ENCODE assay signal across 1 cellular context in the genomic region with DNA sequence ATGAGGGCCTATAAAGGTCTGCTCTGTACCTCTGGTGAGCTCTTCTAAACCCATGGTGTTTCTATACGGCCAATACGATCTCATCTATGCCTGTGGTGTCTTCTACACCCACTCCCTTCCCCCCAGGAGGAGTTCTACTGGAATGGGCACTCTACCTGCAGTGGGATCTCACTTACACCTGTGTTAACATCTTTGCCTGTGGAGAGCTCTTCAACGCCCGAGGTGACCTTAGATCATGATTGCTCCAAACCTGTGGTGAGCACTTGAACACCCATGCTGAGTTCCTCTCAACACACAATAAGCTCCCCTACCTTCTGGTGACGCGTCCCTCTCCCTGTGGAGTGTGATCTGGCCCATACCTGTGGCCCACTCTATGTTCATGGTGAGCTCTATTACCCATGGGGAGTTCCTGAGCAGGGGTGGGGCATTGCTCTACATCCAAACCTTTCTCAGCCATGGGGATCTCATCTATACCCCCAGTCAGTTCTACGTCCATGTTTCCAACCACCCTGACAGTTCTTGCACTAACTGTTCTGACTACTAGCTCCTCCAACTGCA.
TF ChIP-seq lines count a peak whose summit lies in the region.

No MANE protein-coding gene starts in this region.

TF ChIP-seq in HCT116, 20 proteins besides CTCF, POLR2A, EP300 and RAD21 (continued from another document):
- TF ChIP-seq, protein P1, sequence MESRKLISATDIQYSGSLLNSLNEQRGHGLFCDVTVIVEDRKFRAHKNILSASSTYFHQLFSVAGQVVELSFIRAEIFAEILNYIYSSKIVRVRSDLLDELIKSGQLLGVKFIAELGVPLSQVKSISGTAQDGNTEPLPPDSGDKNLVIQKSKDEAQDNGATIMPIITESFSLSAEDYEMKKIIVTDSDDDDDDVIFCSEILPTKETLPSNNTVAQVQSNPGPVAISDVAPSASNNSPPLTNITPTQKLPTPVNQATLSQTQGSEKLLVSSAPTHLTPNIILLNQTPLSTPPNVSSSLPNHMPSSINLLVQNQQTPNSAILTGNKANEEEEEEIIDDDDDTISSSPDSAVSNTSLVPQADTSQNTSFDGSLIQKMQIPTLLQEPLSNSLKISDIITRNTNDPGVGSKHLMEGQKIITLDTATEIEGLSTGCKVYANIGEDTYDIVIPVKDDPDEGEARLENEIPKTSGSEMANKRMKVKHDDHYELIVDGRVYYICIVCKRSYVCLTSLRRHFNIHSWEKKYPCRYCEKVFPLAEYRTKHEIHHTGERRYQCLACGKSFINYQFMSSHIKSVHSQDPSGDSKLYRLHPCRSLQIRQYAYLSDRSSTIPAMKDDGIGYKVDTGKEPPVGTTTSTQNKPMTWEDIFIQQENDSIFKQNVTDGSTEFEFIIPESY (IDR thresholded peaks at IDR 0.05; ENCODE audit: extremely low read depth, insufficient replicate concordance, low read length) = no peak
- TF ChIP-seq JUND (IDR thresholded peaks at IDR 0.05) (no peak), CEBPB (IDR thresholded peaks at IDR 0.05; ENCODE audit: low read depth) (no peak), YY1 (IDR thresholded peaks at IDR 0.05; ENCODE audit: extremely low read depth, insufficient replicate concordance, low read depth, low read length) (no peak), EZH2phosphoT487 (IDR thresholded peaks at IDR 0.05; ENCODE audit: borderline replicate concordance) (no peak), FOSL1 (IDR thresholded peaks at IDR 0.05; ENCODE audit: low read depth) (no peak), ZNF274 (IDR thresholded peaks at IDR 0.05; ENCODE audit: low read depth, low read length) (no peak), SIN3A (IDR thresholded peaks at IDR 0.05; ENCODE audit: low read depth) (no peak), SP1 (IDR thresholded peaks at IDR 0.05; ENCODE audit: low read depth) (no peak)
